17 cellular contexts compared by ENCODE assay signal in the genomic region with DNA sequence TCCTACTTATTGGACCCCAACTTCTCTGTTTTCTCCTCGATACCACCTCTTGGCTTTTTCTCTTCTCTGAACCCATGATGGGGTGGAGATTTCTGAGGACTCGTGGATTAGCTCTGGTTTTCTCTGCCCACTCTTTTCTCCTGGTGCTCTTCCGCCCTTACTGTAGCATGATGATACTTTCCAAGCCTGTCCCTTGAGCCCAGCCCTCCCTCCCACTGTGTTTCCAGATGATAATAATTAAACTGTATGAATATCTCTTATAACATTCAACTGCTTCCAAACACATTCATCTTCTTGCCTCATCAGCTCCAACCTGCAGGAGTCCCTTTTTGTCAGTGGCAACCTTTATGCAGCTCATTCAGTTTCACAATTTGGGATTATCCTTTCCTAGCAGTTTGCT.
"Had no signal": no experiment of that assay in that cellular context is flagged by ENCODE, and none has a peak within 500 bp of the region (broad histone marks: within the 10 kb centered on the region; RNA-seq: fewer than 3 reads in every experiment).

No MANE protein-coding gene starts in this region.

- ATAC-seq: naive thymus-derived CD8-positive, alpha-beta T cell; stimulated activated naive CD8-positive, alpha-beta T cell treated with anti-CD3 and anti-CD28 coated beads, Interleukin-15, amount 100 ng/mL, for 72 hours had no signal

- H3K27me3 Mint-ChIP-seq: stimulated activated naive CD8-positive, alpha-beta T cell treated with anti-CD3 and anti-CD28 coated beads, Interleukin-15, amount 100 ng/mL, for 72 hours had no signal

- DNase-seq: dermis blood vessel endothelial cell; erythroblast; foreskin melanocyte; head of caudate nucleus; hippocampal formation; kidney glomerular epithelial cell; naive thymus-derived CD8-positive, alpha-beta T cell; sigmoid colon; stimulated activated CD4-positive, alpha-beta T cell treated with anti-CD3 and anti-CD28 coated beads, Interleukin-2, amount 100 ng/mL, for 24 hours; stimulated activated CD4-positive, alpha-beta T cell treated with anti-CD3 and anti-CD28 coated beads, Interleukin-4, amount 100 ng/mL, for 4 hours; stimulated activated naive B cell treated with anti-CD40 and anti-IgM and Interleukin-4, amounts not matched to agents 10 μg/mL and 1 μg/mL and 100 μg/mL, for 72 hours; stimulated activated naive CD8-positive, alpha-beta T cell treated with anti-CD3 and anti-CD28 coated beads, Interleukin-15, amount 100 ng/mL, for 72 hours; transverse colon had no signal

- H3K4me1 ChIP-seq: colonic mucosa, sigmoid colon had no signal

- H3K9me3 Mint-ChIP-seq: stimulated activated naive B cell treated with anti-CD40 and anti-IgM and Interleukin-4, amounts not matched to agents 10 μg/mL and 1 μg/mL and 100 μg/mL, for 72 hours had no signal

- H3K27ac ChIP-seq: colonic mucosa, thoracic aorta had no signal

- H3K4me3 Mint-ChIP-seq: naive thymus-derived CD8-positive, alpha-beta T cell; stimulated activated naive B cell treated with anti-CD40 and anti-IgM and Interleukin-4, amounts not matched to agents 10 μg/mL and 1 μg/mL and 100 μg/mL, for 72 hours; stimulated activated naive CD8-positive, alpha-beta T cell treated with anti-CD3 and anti-CD28 coated beads, Interleukin-15, amount 100 ng/mL, for 72 hours had no signal

- H3K36me3 ChIP-seq: colonic mucosa, neutrophil, sigmoid colon, thoracic aorta, transverse colon had no signal

- H3K27ac Mint-ChIP-seq: naive thymus-derived CD8-positive, alpha-beta T cell; stimulated activated naive B cell treated with anti-CD40 and anti-IgM and Interleukin-4, amounts not matched to agents 10 μg/mL and 1 μg/mL and 100 μg/mL, for 72 hours had no signal

- H3K9me3 ChIP-seq: colonic mucosa, neutrophil, sigmoid colon, thoracic aorta, transverse colon had no signal

- H3K36me3 Mint-ChIP-seq: naive thymus-derived CD8-positive, alpha-beta T cell; stimulated activated naive B cell treated with anti-CD40 and anti-IgM and Interleukin-4, amounts not matched to agents 10 μg/mL and 1 μg/mL and 100 μg/mL, for 72 hours had no signal

- H3K4me3 ChIP-seq: colonic mucosa, sigmoid colon, skin epidermis, thoracic aorta, transverse colon had no signal

- H3K4me1 Mint-ChIP-seq: naive thymus-derived CD8-positive, alpha-beta T cell; stimulated activated naive CD8-positive, alpha-beta T cell treated with anti-CD3 and anti-CD28 coated beads, Interleukin-15, amount 100 ng/mL, for 72 hours had no signal
